In genomic region chr3:76961284-76961683, GRCh38 we compare ENCODE assay signal across 39 cellular contexts.
"Had no signal": no experiment of that assay in that cellular context is flagged by ENCODE, and none has a peak within 500 bp of the region (broad histone marks: within the 10 kb centered on the region; RNA-seq: fewer than 3 reads in every experiment).

No MANE protein-coding gene starts in this region.

- H3K36me3 Mint-ChIP-seq: activated naive CD4-positive, alpha-beta T cell treated with anti-CD3 and anti-CD28 coated beads, Interleukin-2, amount 10 ng/mL, durations not matched to agents 7 days and 5 days; activated naive CD4-positive, alpha-beta T cell treated with anti-CD3 and anti-CD28 coated beads, Interleukin-2, amount 50 U/mL, for 24 hours; activated naive CD4-positive, alpha-beta T cell treated with anti-CD3 and anti-CD28 coated beads, Interleukin-2, amount 50 U/mL, for 72 hours; activated naive CD8-positive, alpha-beta T cell; activated naive CD8-positive, alpha-beta T cell treated with anti-CD3 and anti-CD28 coated beads for 36 hours; activated naive CD8-positive, alpha-beta T cell treated with anti-CD3 and anti-CD28 coated beads, Interleukin-2, amount 10 ng/mL, durations not matched to agents 7 days and 5 days; brain had no signal

- H3K4me1 Mint-ChIP-seq: activated naive CD4-positive, alpha-beta T cell treated with anti-CD3 and anti-CD28 coated beads, Interleukin-2, amount 10 ng/mL, durations not matched to agents 7 days and 5 days; activated naive CD4-positive, alpha-beta T cell treated with anti-CD3 and anti-CD28 coated beads, Interleukin-2, amount 50 U/mL, for 24 hours; activated naive CD8-positive, alpha-beta T cell treated with anti-CD3 and anti-CD28 coated beads for 36 hours; activated naive CD8-positive, alpha-beta T cell treated with anti-CD3 and anti-CD28 coated beads, Interleukin-2, amount 10 ng/mL, durations not matched to agents 7 days and 5 days; activated naive CD8-positive, alpha-beta T cell treated with anti-CD3 and anti-CD28 coated beads, Interleukin-2, amount 50 U/mL, for 24 hours; activated T-helper 17 cell treated with anti-CD3 and anti-CD28 coated beads, Interleukin-2, amount 50 U/mL, for 72 hours; central memory CD8-positive, alpha-beta T cell had no signal

- H3K4me3 Mint-ChIP-seq: activated naive CD4-positive, alpha-beta T cell treated with anti-CD3 and anti-CD28 coated beads for 36 hours; activated naive CD4-positive, alpha-beta T cell treated with anti-CD3 and anti-CD28 coated beads, Interleukin-2, amount 10 ng/mL, durations not matched to agents 7 days and 5 days; activated naive CD4-positive, alpha-beta T cell treated with anti-CD3 and anti-CD28 coated beads, Interleukin-2, amount 50 U/mL, for 24 hours; activated naive CD8-positive, alpha-beta T cell; activated naive CD8-positive, alpha-beta T cell treated with anti-CD3 and anti-CD28 coated beads for 36 hours; activated naive CD8-positive, alpha-beta T cell treated with anti-CD3 and anti-CD28 coated beads, Interleukin-2, amount 10 ng/mL, durations not matched to agents 7 days and 5 days; activated naive CD8-positive, alpha-beta T cell treated with anti-CD3 and anti-CD28 coated beads, Interleukin-2, amount 50 U/mL, for 24 hours; activated T-cell treated with anti-CD3 and anti-CD28 coated beads, Interleukin-2, amount 50 U/mL, for 24 hours; activated T-cell treated with anti-CD3 and anti-CD28 coated beads, Interleukin-2, amount 50 U/mL, for 4 hours; activated T-cell treated with anti-CD3 and anti-CD28 coated beads, Interleukin-2, amount 50 U/mL, for 72 hours; activated T-helper 1 cell treated with anti-CD3 and anti-CD28 coated beads, Interleukin-12 subunit alpha, Interleukin-12 subunit beta, Interleukin-2, Interleukin-4 antibody, amounts not matched to agents 30 ng/mL and 10 ng/mL and 1 ng/mL, durations not matched to agents 14 hours and 24 hours and 36 hours; activated T-helper 17 cell treated with anti-CD3 and anti-CD28 coated beads, Interleukin-2, amount 50 U/mL, for 72 hours; brain; central memory CD8-positive, alpha-beta T cell had no signal

- ATAC-seq: activated naive CD4-positive, alpha-beta T cell treated with anti-CD3 and anti-CD28 coated beads, Interleukin-2, amount 50 U/mL, for 72 hours; activated naive CD8-positive, alpha-beta T cell treated with anti-CD3 and anti-CD28 coated beads, Interleukin-2, amount 50 U/mL, for 24 hours; activated T-cell treated with anti-CD3 and anti-CD28 coated beads, Interleukin-2, amount 50 U/mL, for 4 hours; activated T-cell treated with anti-CD3 and anti-CD28 coated beads, Interleukin-2, amount 50 U/mL, for 72 hours; activated T-helper 17 cell treated with anti-CD3 and anti-CD28 coated beads, Interleukin-2, amount 50 U/mL, for 72 hours had no signal

- H3K9me3 ChIP-seq: adrenal gland, ascending aorta, breast epithelium had no signal

- H3K27me3 ChIP-seq: adrenal gland, ascending aorta, brain microvascular endothelial cell, breast epithelium had no signal

- H3K4me1 ChIP-seq: adrenal gland, ascending aorta, breast epithelium had no signal

- DNase-seq: activated effector memory CD4-positive, alpha-beta T cell treated with anti-CD3 and anti-CD28 coated beads, Interleukin-2, amount 50 U/mL, for 16 hours; activated effector memory CD4-positive, alpha-beta T cell treated with Interleukin-2 at 50 U/mL for 16 hours; activated gamma-delta T cell; activated gamma-delta T cell treated with Interleukin-2 at 50 U/mL for 16 hours; activated naive CD4-positive, alpha-beta T cell; activated naive CD4-positive, alpha-beta T cell treated with anti-CD3 and anti-CD28 coated beads for 36 hours; activated naive CD4-positive, alpha-beta T cell treated with anti-CD3 and anti-CD28 coated beads, Interleukin-2, amount 10 ng/mL, durations not matched to agents 7 days and 5 days; activated naive CD4-positive, alpha-beta T cell treated with anti-CD3 and anti-CD28 coated beads, Interleukin-2, amount 50 U/mL, for 16 hours; activated naive CD4-positive, alpha-beta T cell treated with Interleukin-2 at 50 U/mL for 16 hours; activated naive CD8-positive, alpha-beta T cell treated with anti-CD3 and anti-CD28 coated beads for 36 hours; activated naive CD8-positive, alpha-beta T cell treated with anti-CD3 and anti-CD28 coated beads, Interleukin-2, amount 10 ng/mL, durations not matched to agents 7 days and 5 days; activated naive CD8-positive, alpha-beta T cell treated with anti-CD3 and anti-CD28 coated beads, Interleukin-2, amount 50 U/mL, for 24 hours; activated T-cell treated with anti-CD3 and anti-CD28 coated beads, Interleukin-2, amount 50 U/mL, for 1 hour; activated T-cell treated with anti-CD3 and anti-CD28 coated beads, Interleukin-2, amount 50 U/mL, for 24 hours; activated T-cell treated with anti-CD3 and anti-CD28 coated beads, Interleukin-2, amount 50 U/mL, for 4 hours; activated T-cell treated with anti-CD3 and anti-CD28 coated beads, Interleukin-2, amount 50 U/mL, for 48 hours; activated T-cell treated with anti-CD3 and anti-CD28 coated beads, Interleukin-2, amount 50 U/mL, for 72 hours; adrenal gland; amniotic stem cell; amygdala; anterior cingulate cortex; aorta; brain microvascular endothelial cell; caudate nucleus; central memory CD4-positive, alpha-beta T cell; cerebellar nuclear complex had no signal

- H3K27ac Mint-ChIP-seq: activated naive CD4-positive, alpha-beta T cell treated with anti-CD3 and anti-CD28 coated beads for 36 hours; activated naive CD4-positive, alpha-beta T cell treated with anti-CD3 and anti-CD28 coated beads, Interleukin-2, amount 10 ng/mL, durations not matched to agents 7 days and 5 days; activated naive CD4-positive, alpha-beta T cell treated with anti-CD3 and anti-CD28 coated beads, Interleukin-2, amount 50 U/mL, for 24 hours; activated naive CD4-positive, alpha-beta T cell treated with anti-CD3 and anti-CD28 coated beads, Interleukin-2, amount 50 U/mL, for 72 hours; activated naive CD8-positive, alpha-beta T cell; activated naive CD8-positive, alpha-beta T cell treated with anti-CD3 and anti-CD28 coated beads for 36 hours; activated naive CD8-positive, alpha-beta T cell treated with anti-CD3 and anti-CD28 coated beads, Interleukin-2, amount 10 ng/mL, durations not matched to agents 7 days and 5 days; activated naive CD8-positive, alpha-beta T cell treated with anti-CD3 and anti-CD28 coated beads, Interleukin-2, amount 50 U/mL, for 24 hours; activated T-cell treated with anti-CD3 and anti-CD28 coated beads, Interleukin-2, amount 50 U/mL, for 24 hours; activated T-cell treated with anti-CD3 and anti-CD28 coated beads, Interleukin-2, amount 50 U/mL, for 72 hours; activated T-helper 1 cell treated with anti-CD3 and anti-CD28 coated beads, Interleukin-12 subunit alpha, Interleukin-12 subunit beta, Interleukin-2, Interleukin-4 antibody, amounts not matched to agents 30 ng/mL and 10 ng/mL and 1 ng/mL, durations not matched to agents 14 hours and 24 hours and 36 hours; activated T-helper 17 cell treated with anti-CD3 and anti-CD28 coated beads, Interleukin-2, amount 50 U/mL, for 72 hours; activated T-helper 2 cell treated with anti-CD3 and anti-CD28 coated beads, Interferon-gamma antibody, Interleukin-2, Interleukin-4, amounts not matched to agents 10 μg/mL and 5 μg/mL and 100 μg/mL, durations not matched to agents 14 hours and 24 hours and 36 hours; brain had no signal

- H3K4me3 ChIP-seq: adrenal gland, ascending aorta, breast epithelium, cardiac muscle cell had no signal

- FAIRE-seq: astrocyte, bronchial epithelial cell had no signal

- H3K9me3 Mint-ChIP-seq: brain had no signal

- H3K36me3 ChIP-seq: adrenal gland, ascending aorta, brain microvascular endothelial cell, breast epithelium, cardiac muscle cell had no signal

- H3K27me3 Mint-ChIP-seq: activated naive CD4-positive, alpha-beta T cell treated with anti-CD3 and anti-CD28 coated beads, Interleukin-2, amount 10 ng/mL, durations not matched to agents 7 days and 5 days; activated naive CD4-positive, alpha-beta T cell treated with anti-CD3 and anti-CD28 coated beads, Interleukin-2, amount 50 U/mL, for 24 hours; activated naive CD8-positive, alpha-beta T cell; activated naive CD8-positive, alpha-beta T cell treated with anti-CD3 and anti-CD28 coated beads for 36 hours; activated naive CD8-positive, alpha-beta T cell treated with anti-CD3 and anti-CD28 coated beads, Interleukin-2, amount 10 ng/mL, durations not matched to agents 7 days and 5 days; activated naive CD8-positive, alpha-beta T cell treated with anti-CD3 and anti-CD28 coated beads, Interleukin-2, amount 50 U/mL, for 24 hours; activated T-cell treated with anti-CD3 and anti-CD28 coated beads, Interleukin-2, amount 50 U/mL, for 24 hours; activated T-helper 17 cell treated with anti-CD3 and anti-CD28 coated beads, Interleukin-2, amount 50 U/mL, for 72 hours; central memory CD8-positive, alpha-beta T cell had no signal

- H3K27ac ChIP-seq: adrenal gland, ascending aorta, brain microvascular endothelial cell, breast epithelium, cardiac muscle cell had no signal
